ENCODE assay signal across 3 cellular contexts in the genomic region with DNA sequence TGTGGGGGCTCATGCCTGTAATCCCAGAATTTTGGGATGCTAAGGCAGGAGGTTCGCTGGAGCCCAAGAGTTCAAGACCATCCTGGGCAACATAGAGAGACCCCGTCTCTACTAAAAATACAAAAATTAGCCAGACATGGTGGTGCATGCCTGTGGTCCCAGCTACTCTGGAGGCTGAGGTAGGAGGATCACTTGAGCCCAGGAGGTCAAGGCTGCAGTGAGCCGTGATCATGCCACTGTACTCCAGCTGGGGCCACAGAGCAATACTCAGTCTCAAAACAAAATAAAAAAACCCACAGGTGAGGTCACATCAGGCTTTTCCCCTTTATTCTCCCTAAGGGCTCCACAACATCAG. TPM values are rescaled to one million over a fixed set of nuclear protein-coding genes. Genes with fewer than 3 reads are reported as not detected.
"Had no signal": no experiment of that assay in that cellular context is flagged by ENCODE, and none has a peak within 500 bp of the region (broad histone marks: within the 10 kb centered on the region; RNA-seq: fewer than 3 reads in every experiment).

No MANE protein-coding gene starts in this region.

RNA-seq across cellular contexts. Expression of a gene that starts 15.0 kb away (rescaled TPM):
- total RNA-seq: activated B cell treated with CpG ODN at 0.5 μM for 24 hours; activated CD8-positive, alpha-beta T cell treated with anti-CD3 and anti-CD28 coated beads for 36 hours; activated T-helper 17 cell treated with anti-CD3 and anti-CD28 coated beads, Interleukin-2, amount 50 U/mL, for 72 hours had no signal
